Comparison of ENCODE assay signal across 12 cellular contexts in genomic region chr22:48837341-48837935, GRCh38.
"Had no signal": no experiment of that assay in that cellular context is flagged by ENCODE, and none has a peak within 500 bp of the region (broad histone marks: within the 10 kb centered on the region; RNA-seq: fewer than 3 reads in every experiment).

No MANE protein-coding gene starts in this region.

- H3K36me3 Mint-ChIP-seq: memory B cell had no signal

- H3K4me1 Mint-ChIP-seq: activated CD4-positive, alpha-beta T cell treated with anti-CD3 and anti-CD28 coated beads, Interleukin-2, amount 10 ng/mL, durations not matched to agents 24 days and 14 days; nephron had no signal

- H3K27me3 Mint-ChIP-seq: activated B cell treated with CpG ODN at 0.5 μM for 24 hours; activated CD4-positive, alpha-beta T cell treated with anti-CD3 and anti-CD28 coated beads, Interleukin-2, amount 10 ng/mL, durations not matched to agents 24 days and 14 days; memory B cell had no signal

- H3K4me3 Mint-ChIP-seq: activated B cell treated with CpG ODN at 0.5 μM for 24 hours; activated CD4-positive, alpha-beta T cell treated with anti-CD3 and anti-CD28 coated beads, Interleukin-2, amount 10 ng/mL, durations not matched to agents 24 days and 14 days; activated naive CD4-positive, alpha-beta T cell treated with anti-CD3 and anti-CD28 coated beads for 36 hours; memory B cell; nephron; stimulated activated naive CD8-positive, alpha-beta T cell treated with anti-CD3 and anti-CD28 coated beads, Interleukin-15, Interleukin-2, amounts not matched to agents 100 ng/mL and 50 ng/mL, for 24 hours had no signal

- H3K27me3 ChIP-seq: colonic mucosa had no signal

- H3K4me3 ChIP-seq: colonic mucosa had no signal

- ATAC-seq: left lobe of liver had no signal

- H3K36me3 ChIP-seq: colonic mucosa had no signal

- H3K4me1 ChIP-seq: colonic mucosa had no signal

- H3K9me3 ChIP-seq: colonic mucosa had no signal

- DNase-seq: activated B cell treated with CpG ODN at 0.5 μM for 24 hours; activated CD4-positive, alpha-beta T cell treated with anti-CD3 and anti-CD28 coated beads, Interleukin-2, amount 10 ng/mL, durations not matched to agents 24 days and 14 days; activated naive CD4-positive, alpha-beta T cell treated with anti-CD3 and anti-CD28 coated beads for 36 hours; colonic mucosa; effector CD4-positive, alpha-beta T cell; hypothalamus; stimulated activated CD4-positive, alpha-beta T cell treated with anti-CD3 and anti-CD28 coated beads, Interleukin-4, amount 100 ng/mL, for 24 hours; T-helper 1 cell had no signal

- H3K27ac Mint-ChIP-seq: activated B cell treated with CpG ODN at 0.5 μM for 24 hours; activated CD4-positive, alpha-beta T cell treated with anti-CD3 and anti-CD28 coated beads, Interleukin-2, amount 10 ng/mL, durations not matched to agents 24 days and 14 days; activated naive CD4-positive, alpha-beta T cell treated with anti-CD3 and anti-CD28 coated beads for 36 hours; memory B cell; nephron; stimulated activated naive CD8-positive, alpha-beta T cell treated with anti-CD3 and anti-CD28 coated beads, Interleukin-15, Interleukin-2, amounts not matched to agents 100 ng/mL and 50 ng/mL, for 24 hours had no signal

- H3K27ac ChIP-seq: colonic mucosa had no signal
